ENCODE assay signal across 7 cellular contexts in the genomic region with DNA sequence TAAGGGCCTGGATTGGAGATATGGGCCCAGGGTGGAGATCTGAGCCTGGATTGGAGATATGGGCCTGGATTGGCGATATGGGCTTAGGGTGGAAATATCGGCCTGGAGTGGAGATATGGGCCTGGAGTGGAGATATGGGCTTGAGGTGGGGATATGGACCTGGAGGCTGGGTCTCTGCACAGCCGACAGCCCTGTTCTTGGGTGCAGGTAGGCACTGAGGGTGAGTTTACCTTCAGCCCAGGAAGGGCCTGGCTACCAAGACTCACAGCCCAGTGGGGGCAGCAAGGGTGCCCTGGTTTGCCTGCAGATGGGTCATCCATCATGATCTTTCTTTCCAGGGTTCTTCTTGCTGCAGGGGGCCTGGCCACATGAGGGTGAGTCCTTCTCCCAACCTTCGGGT. TPM values are rescaled to one million over a fixed set of nuclear protein-coding genes. Genes with fewer than 3 reads are reported as not detected.
"Had no signal": no experiment of that assay in that cellular context is flagged by ENCODE, and none has a peak within 500 bp of the region (broad histone marks: within the 10 kb centered on the region; RNA-seq: fewer than 3 reads in every experiment).

No MANE protein-coding gene starts in this region.

RNA-seq across cellular contexts. Expression of gene KIR2DL1, which starts 0.9 kb away (rescaled TPM):
- total RNA-seq: GM23248, H4, H7, HFFc6, HT1080, IMR-90, K562 had no signal

RNA-seq across cellular contexts. Expression of gene KIR2DL3, which starts 32.2 kb away (rescaled TPM):
- total RNA-seq: GM23248, H4, H7, HFFc6, HT1080, IMR-90, K562 had no signal

RNA-seq across cellular contexts. Expression of gene KIR2DL4, which starts 32.9 kb away (rescaled TPM):
- total RNA-seq: GM23248, H4, H7, HFFc6, HT1080, IMR-90, K562 had no signal

RNA-seq across cellular contexts. Expression of gene KIR3DL1, which starts 45.8 kb away (rescaled TPM):
- total RNA-seq: GM23248, H4, H7, HFFc6, HT1080, IMR-90, K562 had no signal

RNA-seq across cellular contexts. Expression of gene KIR3DL3, which starts 46.3 kb away (rescaled TPM):
- total RNA-seq: GM23248, H4, H7, HFFc6, HT1080, IMR-90, K562 had no signal
